In genomic region chr21:25464275-25464674, GRCh38 we compare ENCODE assay signal across 9 cellular contexts.
DNase-seq lines count a peak whose midpoint lies in the region; ATAC-seq lines count a peak whose summit lies in the region.
"Had no signal": no experiment of that assay in that cellular context is flagged by ENCODE, and none has a peak within 500 bp of the region (broad histone marks: within the 10 kb centered on the region; RNA-seq: fewer than 3 reads in every experiment).

No MANE protein-coding gene starts in this region.

- H3K27ac Mint-ChIP-seq in activated CD4-positive, alpha-beta memory T cell treated with anti-CD3 and anti-CD28 coated beads, Interleukin-2, amount 10 ng/mL, durations not matched to agents 7 days and 5 days = peak overlapping the region; percentile 24

- DNase-seq in stimulated activated naive CD4-positive, alpha-beta T cell treated with Interleukin-2 at 50 U/mL for 16 hours (lab: John Stamatoyannopoulos, UW) = peak; percentile 31
- no peak for DNase-seq in stimulated activated naive CD4-positive, alpha-beta T cell (lab: John Stamatoyannopoulos, UW)
- no peak for DNase-seq in activated CD4-positive, alpha-beta memory T cell treated with anti-CD3 and anti-CD28 coated beads, Interleukin-2, amount 10 ng/mL, durations not matched to agents 7 days and 5 days
- no peak for DNase-seq in MG63
- no peak for DNase-seq in left colon
- DNase-seq in DMS153 (lab: John Stamatoyannopoulos, UW) = no peak
- no peak for DNase-seq in mucosa of gallbladder (ENCODE audit: low spot score)

- H3K4me1 Mint-ChIP-seq in activated CD4-positive, alpha-beta memory T cell treated with anti-CD3 and anti-CD28 coated beads, Interleukin-2, amount 10 ng/mL, durations not matched to agents 7 days and 5 days = peaks cover 49% of the 10 kb centered on the region

- CTCF ChIA-PET in activated CD4-positive, alpha-beta memory T cell treated with anti-CD3 and anti-CD28 coated beads, Interleukin-2, amount 10 ng/mL, durations not matched to agents 7 days and 5 days (lab: Charles Lee) = no interaction called here

- H3K27me3 ChIP-seq in MG63 = no peaks in the 10 kb centered on the region
- H3K27me3 ChIP-seq: BLaER1 treated with 17β-estradiol and CSF1 and Interleukin-3, amounts not matched to agents 10 nM and 100 nM had no signal

- no peak overlapping the region for H3K4me3 ChIP-seq in MG63
- H3K4me3 ChIP-seq: BLaER1 treated with 17β-estradiol and CSF1 and Interleukin-3, amounts not matched to agents 10 nM and 100 nM had no signal

- H3K9me3 ChIP-seq in MG63 = no peaks in the 10 kb centered on the region

- H3K27me3 Mint-ChIP-seq in activated CD4-positive, alpha-beta memory T cell treated with anti-CD3 and anti-CD28 coated beads, Interleukin-2, amount 10 ng/mL, durations not matched to agents 7 days and 5 days = no peaks in the 10 kb centered on the region

- ATAC-seq in HG02798 (IDR thresholded peaks at IDR 0.05; ENCODE audit: poor library complexity, unreplicated experiment) (peak; percentile 56), left colon (no peak)

- POLR2A ChIA-PET in activated CD4-positive, alpha-beta memory T cell treated with anti-CD3 and anti-CD28 coated beads, Interleukin-2, amount 10 ng/mL, durations not matched to agents 7 days and 5 days (lab: Charles Lee) = interaction anchor here (1.0 to 1.5 kb wide), 2 partner anchors 22 to 25 kb away, joined by 3 to 4 read pairs; no protein-coding TSS in a partner anchor

- intact Hi-C loops in left colon (cut with DNase I, micrococcal nuclease) = no loop called here

- no peaks in the 10 kb centered on the region for H3K36me3 ChIP-seq in MG63
- H3K36me3 ChIP-seq: BLaER1 treated with 17β-estradiol and CSF1 and Interleukin-3, amounts not matched to agents 10 nM and 100 nM had no signal

- peaks cover 6% of the 10 kb centered on the region for H3K36me3 Mint-ChIP-seq in activated CD4-positive, alpha-beta memory T cell treated with anti-CD3 and anti-CD28 coated beads, Interleukin-2, amount 10 ng/mL, durations not matched to agents 7 days and 5 days (ENCODE audit: low read depth)

- no peak overlapping the region for H3K4me3 Mint-ChIP-seq in activated CD4-positive, alpha-beta memory T cell treated with anti-CD3 and anti-CD28 coated beads, Interleukin-2, amount 10 ng/mL, durations not matched to agents 7 days and 5 days

- peaks cover 5% of the 10 kb centered on the region for H3K9me3 Mint-ChIP-seq in activated CD4-positive, alpha-beta memory T cell treated with anti-CD3 and anti-CD28 coated beads, Interleukin-2, amount 10 ng/mL, durations not matched to agents 7 days and 5 days
